ENCODE assay signal across 27 cellular contexts in the genomic region with DNA sequence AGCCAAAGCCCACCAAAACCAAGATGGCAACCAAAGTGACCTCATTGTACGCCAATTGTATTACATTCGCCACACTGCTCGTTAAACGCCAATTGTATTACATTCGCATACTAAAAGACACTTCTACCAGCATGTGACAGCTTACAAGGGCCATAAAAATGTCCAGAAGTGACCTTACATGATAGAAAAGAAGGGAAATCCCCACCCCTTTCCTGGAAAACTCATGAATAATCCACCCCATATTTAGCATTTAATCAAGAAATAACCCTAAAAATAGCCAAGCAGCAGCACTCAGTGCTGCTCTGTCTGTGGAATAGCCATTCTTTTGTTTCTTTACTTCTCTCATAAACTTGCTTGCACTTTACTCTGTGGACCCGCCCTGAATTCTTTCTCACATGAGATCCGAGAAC. TPM values are rescaled to one million over a fixed set of nuclear protein-coding genes. Genes with fewer than 3 reads are reported as not detected.
A peak's percentile ranks its signal among the peaks of the same experiment; 100 is the strongest.
DNase-seq lines count a peak whose midpoint lies in the region; ATAC-seq and TF ChIP-seq lines count a peak whose summit lies in the region.
"Had no signal": no experiment of that assay in that cellular context is flagged by ENCODE, and none has a peak within 500 bp of the region (broad histone marks: within the 10 kb centered on the region; RNA-seq: fewer than 3 reads in every experiment).

No MANE protein-coding gene starts in this region.

- no peak overlapping the region for H2AK5ac ChIP-seq in mesenchymal stem cell (ENCODE audit: low read length, severe bottlenecking)

- H3K23ac ChIP-seq in mesenchymal stem cell (ENCODE audit: low read length in 2 of 2) = no peak overlapping the region

- H3K36me3 Mint-ChIP-seq in activated CD8-positive, alpha-beta T cell treated with anti-CD3 and anti-CD28 coated beads for 36 hours (ENCODE audit: low read depth) = peaks cover 9% of the 10 kb centered on the region
- H3K36me3 Mint-ChIP-seq in activated CD8-positive, alpha-beta T cell treated with anti-CD3 and anti-CD28 coated beads, Interleukin-2, amount 10 ng/mL, durations not matched to agents 7 days and 5 days (ENCODE audit: low read depth) = peaks cover 9% of the 10 kb centered on the region

- H2BK15ac ChIP-seq in mesenchymal stem cell (ENCODE audit: low read depth, poor library complexity, severe bottlenecking) = no peak overlapping the region

- H2BK120ac ChIP-seq in mesenchymal stem cell (ENCODE audit: low read depth, low read length) = no peak overlapping the region

- H3K9me3 ChIP-seq in heart left ventricle (no peaks in the 10 kb centered on the region), mesenchymal stem cell (ENCODE audit: control insufficient read depth, low read length) (no peaks in the 10 kb centered on the region), thoracic aorta (no peaks in the 10 kb centered on the region), prostate gland (no peaks in the 10 kb centered on the region)
- H3K9me3 ChIP-seq: SK-N-SH had no signal

- WGBS in heart left ventricle, 4 donors = 25 to 34% (median 30%) methylated on average over 7 of the region's 7 CpGs
- 96% methylated on average over 6 of the region's 7 CpGs for WGBS in mesenchymal stem cell
- WGBS in prostate gland = 73% methylated on average over 7 of the region's 7 CpGs

- POLR2A ChIA-PET in activated CD8-positive, alpha-beta T cell treated with anti-CD3 and anti-CD28 coated beads for 36 hours (lab: Charles Lee) = no interaction called here
- POLR2A ChIA-PET in activated CD8-positive, alpha-beta T cell treated with anti-CD3 and anti-CD28 coated beads, Interleukin-2, amount 10 ng/mL, durations not matched to agents 7 days and 5 days (lab: Charles Lee) = no interaction called here

- H4K8ac ChIP-seq in mesenchymal stem cell (ENCODE audit: low read length) = no peak overlapping the region

- no peak overlapping the region for H4K91ac ChIP-seq in mesenchymal stem cell (ENCODE audit: low read length)

- H2AFZ ChIP-seq in mesenchymal stem cell (ENCODE audit: low read depth, low read length) = no peak overlapping the region

- H3K4me2 ChIP-seq in mesenchymal stem cell (ENCODE audit: low read length, poor library complexity, severe bottlenecking) = no peak overlapping the region
- H3K4me2 ChIP-seq: SK-N-SH had no signal

- H3K4me3 Mint-ChIP-seq in activated CD8-positive, alpha-beta T cell treated with anti-CD3 and anti-CD28 coated beads for 36 hours = no peak overlapping the region
- no peak overlapping the region for H3K4me3 Mint-ChIP-seq in activated CD8-positive, alpha-beta T cell treated with anti-CD3 and anti-CD28 coated beads, Interleukin-2, amount 10 ng/mL, durations not matched to agents 7 days and 5 days
- H3K4me3 Mint-ChIP-seq: CD8-positive, alpha-beta memory T cell; memory B cell; naive thymus-derived CD4-positive, alpha-beta T cell; stimulated activated memory B cell treated with anti-CD40 and anti-IgM and Interleukin-4, amounts not matched to agents 10 μg/mL and 1 μg/mL and 100 μg/mL, for 72 hours; T-helper 2 cell treated with Interferon-gamma antibody and Interleukin-4, amounts not matched to agents 5 μg/mL and 100 μg/mL, for 36 hours had no signal

- H3K4ac ChIP-seq in mesenchymal stem cell (ENCODE audit: low read depth in 1 of 2, low read length in 2 of 2) = no peak overlapping the region

- CTCF ChIA-PET in activated CD8-positive, alpha-beta T cell treated with anti-CD3 and anti-CD28 coated beads for 36 hours (lab: Charles Lee) = interaction anchor here (1.4 kb wide), 1 partner anchor 12 kb away, joined by 6 read pairs; no protein-coding TSS in a partner anchor
- CTCF ChIA-PET in activated CD8-positive, alpha-beta T cell treated with anti-CD3 and anti-CD28 coated beads, Interleukin-2, amount 10 ng/mL, durations not matched to agents 7 days and 5 days (lab: Charles Lee) = no interaction called here

- H2BK12ac ChIP-seq in mesenchymal stem cell (ENCODE audit: low read length in 2 of 2) = no peak overlapping the region

- H3K27me3 Mint-ChIP-seq in activated CD8-positive, alpha-beta T cell treated with anti-CD3 and anti-CD28 coated beads for 36 hours = no peaks in the 10 kb centered on the region
- H3K27me3 Mint-ChIP-seq in activated CD8-positive, alpha-beta T cell treated with anti-CD3 and anti-CD28 coated beads, Interleukin-2, amount 10 ng/mL, durations not matched to agents 7 days and 5 days (ENCODE audit: low read depth) = no peaks in the 10 kb centered on the region
- H3K27me3 Mint-ChIP-seq: memory B cell; naive thymus-derived CD4-positive, alpha-beta T cell; stimulated activated memory B cell treated with anti-CD40 and anti-IgM and Interleukin-4, amounts not matched to agents 10 μg/mL and 1 μg/mL and 100 μg/mL, for 72 hours had no signal

- H3K18ac ChIP-seq in mesenchymal stem cell (ENCODE audit: low read depth in 1 of 2, low read length in 2 of 2) = no peak overlapping the region

- H3K79me1 ChIP-seq in mesenchymal stem cell (replicated peaks; ENCODE audit: low read length, poor library complexity, severe bottlenecking) = no peaks in the 10 kb centered on the region

- H3K27ac Mint-ChIP-seq in activated CD8-positive, alpha-beta T cell treated with anti-CD3 and anti-CD28 coated beads for 36 hours = peak overlapping the region; percentile 6
- no peak overlapping the region for H3K27ac Mint-ChIP-seq in activated CD8-positive, alpha-beta T cell treated with anti-CD3 and anti-CD28 coated beads, Interleukin-2, amount 10 ng/mL, durations not matched to agents 7 days and 5 days
- H3K27ac Mint-ChIP-seq: memory B cell; stimulated activated memory B cell treated with anti-CD40 and anti-IgM and Interleukin-4, amounts not matched to agents 10 μg/mL and 1 μg/mL and 100 μg/mL, for 72 hours; T-helper 2 cell treated with Interferon-gamma antibody and Interleukin-4, amounts not matched to agents 5 μg/mL and 100 μg/mL, for 36 hours had no signal

- H3K36me3 ChIP-seq in heart left ventricle (peaks cover 0 to 23% (median 21%) of the 10 kb centered on the region in 9 donors), mesenchymal stem cell (ENCODE audit: control insufficient read depth in 1 of 2, insufficient read depth in 2 of 2, low read depth in 1 of 2, low read length in 2 of 2) (peaks cover 27 to 31% of the 10 kb centered on the region in 2 experiments), thoracic aorta (peaks cover 21% of the 10 kb centered on the region), prostate gland (peaks cover 0 to 5% of the 10 kb centered on the region in 2 donors)

- peaks cover 0 to 39% (median 28%) of the 10 kb centered on the region in 12 donors for H3K4me1 ChIP-seq in heart left ventricle
- no peaks in the 10 kb centered on the region for H3K4me1 ChIP-seq in mesenchymal stem cell (ENCODE audit: control insufficient read depth, insufficient read depth, low read depth, low read length)
- H3K4me1 ChIP-seq in thoracic aorta (ENCODE audit: control insufficient read depth in 1 of 2, low read depth in 2 of 2) = peaks cover 0 to 18% of the 10 kb centered on the region in 2 donors
- no peaks in the 10 kb centered on the region for H3K4me1 ChIP-seq in prostate gland (replicated peaks)

- peak overlapping the region in 1 of 12 donors; percentile 14 for H3K4me3 ChIP-seq in heart left ventricle
- H3K4me3 ChIP-seq in mesenchymal stem cell (ENCODE audit: insufficient read depth in 1 of 2, low read depth in 1 of 2, low read length in 2 of 2) = no peak overlapping the region
- H3K4me3 ChIP-seq in thoracic aorta = no peak overlapping the region
- no peak overlapping the region for H3K4me3 ChIP-seq in prostate gland

- TF ChIP-seq POLR2A in heart left ventricle (IDR thresholded peaks at IDR 0.05) = no peak
- no peak for TF ChIP-seq POLR2A in prostate gland (IDR thresholded peaks at IDR 0.05)

- DNase-seq in activated CD8-positive, alpha-beta T cell treated with anti-CD3 and anti-CD28 coated beads for 36 hours = no peak
- no peak for DNase-seq in activated CD8-positive, alpha-beta T cell treated with anti-CD3 and anti-CD28 coated beads, Interleukin-2, amount 10 ng/mL, durations not matched to agents 7 days and 5 days
- DNase-seq in heart left ventricle = peak in 1 of 5 donors; percentile 29
- DNase-seq in mesenchymal stem cell = peak; percentile 18
- DNase-seq in thoracic aorta (ENCODE audit: low spot score) = no peak
- DNase-seq in prostate gland (ENCODE audit: low spot score) = no peak
- DNase-seq in globus pallidus (ENCODE audit: low spot score) = no peak
- DNase-seq: activated CD8-positive, alpha-beta memory T cell treated with anti-CD3 and anti-CD28 coated beads, Interleukin-2, amount 50 U/mL, for 48 hours; activated effector memory CD4-positive, alpha-beta T cell treated with Interleukin-2 at 50 U/mL for 16 hours; CD8-positive, alpha-beta memory T cell; DMS53; hypothalamus; KG1; naive thymus-derived CD4-positive, alpha-beta T cell; NCI-H146; NCI-H526 treated with DMSO at 0.1 percent for 48 hours; occipital lobe; SK-N-SH; stimulated activated CD4-positive, alpha-beta T cell treated with anti-CD3 and anti-CD28 coated beads, Interleukin-2, amount 100 ng/mL, for 24 hours; WERI-Rb-1 had no signal

- H3K9ac ChIP-seq in mesenchymal stem cell (ENCODE audit: low read length) = no peak overlapping the region
- H3K9ac ChIP-seq: SK-N-SH had no signal

- H3K27me3 ChIP-seq in heart left ventricle (no peaks in the 10 kb centered on the region), mesenchymal stem cell (ENCODE audit: control insufficient read depth in 1 of 2, insufficient read depth in 1 of 2, low read length in 2 of 2) (no peaks in the 10 kb centered on the region), thoracic aorta (replicated peaks; ENCODE audit: insufficient read depth) (no peaks in the 10 kb centered on the region), prostate gland (replicated peaks; ENCODE audit: insufficient read depth) (no peaks in the 10 kb centered on the region)

- ATAC-seq in activated CD8-positive, alpha-beta T cell treated with anti-CD3 and anti-CD28 coated beads for 36 hours = no peak
- no peak for ATAC-seq in activated CD8-positive, alpha-beta T cell treated with anti-CD3 and anti-CD28 coated beads, Interleukin-2, amount 10 ng/mL, durations not matched to agents 7 days and 5 days
- ATAC-seq in heart left ventricle = peak; percentile 71 to 88 (median 78)
- ATAC-seq in thoracic aorta (ENCODE audit: insufficient number of reproducible peaks, low FRiP score, low read depth) = peak; percentile 19
- ATAC-seq in GM18511 (IDR thresholded peaks at IDR 0.05; ENCODE audit: unreplicated experiment) = no peak
- ATAC-seq: naive thymus-derived CD4-positive, alpha-beta T cell; stimulated activated memory B cell treated with anti-CD40 and anti-IgM and Interleukin-4, amounts not matched to agents 10 μg/mL and 1 μg/mL and 100 μg/mL, for 72 hours had no signal

- H3K27ac ChIP-seq in heart left ventricle (peak overlapping the region; percentile 13 to 87 (median 76)), mesenchymal stem cell (ENCODE audit: low read length, poor library complexity, severe bottlenecking) (no peak overlapping the region), thoracic aorta (peak overlapping the region in 1 of 2 donors; percentile 29), prostate gland (no peak overlapping the region)
- H3K27ac ChIP-seq: 22Rv1, WERI-Rb-1 had no signal

- no peak for TF ChIP-seq CTCF in activated CD8-positive, alpha-beta T cell treated with anti-CD3 and anti-CD28 coated beads for 36 hours (IDR thresholded peaks at IDR 0.05)
- TF ChIP-seq CTCF in heart left ventricle (IDR thresholded peaks at IDR 0.05) (no peak), thoracic aorta (IDR thresholded peaks at IDR 0.05) (no peak), prostate gland (IDR thresholded peaks at IDR 0.05) (no peak)

- H3K9me3 Mint-ChIP-seq in activated CD8-positive, alpha-beta T cell treated with anti-CD3 and anti-CD28 coated beads for 36 hours = no peaks in the 10 kb centered on the region
- H3K9me3 Mint-ChIP-seq in activated CD8-positive, alpha-beta T cell treated with anti-CD3 and anti-CD28 coated beads, Interleukin-2, amount 10 ng/mL, durations not matched to agents 7 days and 5 days (ENCODE audit: insufficient read depth) = no peaks in the 10 kb centered on the region
- H3K9me3 Mint-ChIP-seq: CD8-positive, alpha-beta memory T cell; memory B cell; naive thymus-derived CD4-positive, alpha-beta T cell; stimulated activated memory B cell treated with anti-CD40 and anti-IgM and Interleukin-4, amounts not matched to agents 10 μg/mL and 1 μg/mL and 100 μg/mL, for 72 hours; T-helper 2 cell treated with Interferon-gamma antibody and Interleukin-4, amounts not matched to agents 5 μg/mL and 100 μg/mL, for 36 hours had no signal

- H3K4me1 Mint-ChIP-seq in activated CD8-positive, alpha-beta T cell treated with anti-CD3 and anti-CD28 coated beads for 36 hours (ENCODE audit: low read depth) = peaks cover 2% of the 10 kb centered on the region
- no peaks in the 10 kb centered on the region for H3K4me1 Mint-ChIP-seq in activated CD8-positive, alpha-beta T cell treated with anti-CD3 and anti-CD28 coated beads, Interleukin-2, amount 10 ng/mL, durations not matched to agents 7 days and 5 days (ENCODE audit: low read depth)
- H3K4me1 Mint-ChIP-seq: CD8-positive, alpha-beta memory T cell; memory B cell had no signal

- intact Hi-C loops in activated CD8-positive, alpha-beta T cell treated with anti-CD3 and anti-CD28 coated beads for 36 hours (cut with micrococcal nuclease) = no loop called here
- intact Hi-C loops in heart left ventricle (cut with DNase I) = no loop called here
- intact Hi-C loops in prostate gland (cut with DNase I) = no loop called here

- H2BK5ac ChIP-seq in mesenchymal stem cell (ENCODE audit: low read depth, low read length, poor library complexity, severe bottlenecking) = no peak overlapping the region

- H3K14ac ChIP-seq in mesenchymal stem cell (ENCODE audit: low read length in 2 of 2) = no peak overlapping the region

RNA-seq across cellular contexts. Expression of a gene that starts 25.7 kb away (rescaled TPM):
- total RNA-seq in activated CD8-positive, alpha-beta T cell treated with anti-CD3 and anti-CD28 coated beads for 36 hours = 100 to 1,000 TPM; 103 to 119 TPM
- total RNA-seq in activated CD8-positive, alpha-beta T cell treated with anti-CD3 and anti-CD28 coated beads, Interleukin-2, amount 10 ng/mL, durations not matched to agents 7 days and 5 days = 10 to 100 TPM; 95.1 to 96.1 TPM
- total RNA-seq in heart left ventricle (100 to 1,000 TPM; 101 to 162 (median 131) TPM), thoracic aorta (10 to 100 TPM; 44.5 to 76.8 TPM), prostate gland (10 to 100 TPM; 54.1 to 78.0 TPM)
- polyA plus RNA-seq in heart left ventricle = 100 to 1,000 TPM in 1 of 2 donors, 10 to 100 TPM in 1; 74.1 to 226 TPM
- polyA plus RNA-seq in mesenchymal stem cell (2013, experiment 1 of 2) = 117 TPM
- polyA plus RNA-seq in mesenchymal stem cell (2013, experiment 2 of 2) = 115 TPM

RNA-seq across cellular contexts. Expression of a gene that starts 53.8 kb away (rescaled TPM):
- total RNA-seq in activated CD8-positive, alpha-beta T cell treated with anti-CD3 and anti-CD28 coated beads for 36 hours = 1 to 10 TPM; 1.7 to 1.8 TPM
- 1 to 10 TPM; 1.1 to 1.4 TPM for total RNA-seq in activated CD8-positive, alpha-beta T cell treated with anti-CD3 and anti-CD28 coated beads, Interleukin-2, amount 10 ng/mL, durations not matched to agents 7 days and 5 days
- total RNA-seq in heart left ventricle (1 to 10 TPM in 6 of 9 donors, under 1 TPM in 1, not detected in 2; 0.72 to 2.9 (median 1.6) TPM), thoracic aorta (1 to 10 TPM; 1.8 to 9.0 TPM), prostate gland (1 to 10 TPM; 5.0 to 6.8 TPM)
- polyA plus RNA-seq in heart left ventricle = 1 to 10 TPM; 1.9 to 3.4 TPM
- 0.32 TPM for polyA plus RNA-seq in mesenchymal stem cell (2013, experiment 1 of 2)
- polyA plus RNA-seq in mesenchymal stem cell (2013, experiment 2 of 2) = 0.33 TPM
- total RNA-seq: CD8-positive, alpha-beta memory T cell; HT1080; occipital lobe; RPMI7951 had no signal
- polyA plus RNA-seq: SK-N-SH had no signal

Comparison
In these comparisons a context has a peak if more than half of its experiments do, and no peak if none do; other contexts are left out.
1. ATAC-seq: peak in heart left ventricle (4 of 4) and thoracic aorta (single experiment); none in activated CD8-positive, alpha-beta T cell treated with anti-CD3 and anti-CD28 coated beads for 36 hours (single experiment), activated CD8-positive, alpha-beta T cell treated with anti-CD3 and anti-CD28 coated beads, Interleukin-2, amount 10 ng/mL, durations not matched to agents 7 days and 5 days (single experiment) and GM18511 (single experiment).
2. H3K27ac ChIP-seq: peak in heart left ventricle (12 of 12); none in mesenchymal stem cell (single experiment) and prostate gland (0 of 2).